In genomic region chr10:95133016-95133752, GRCh38 we compare ENCODE assay signal across 8 cellular contexts.
DNase-seq lines count a peak whose midpoint lies in the region; ATAC-seq, FAIRE-seq and TF ChIP-seq lines count a peak whose summit lies in the region.

No MANE protein-coding gene starts in this region.

- peak; percentile 95 for TF ChIP-seq RAD21 in Ishikawa (IDR thresholded peaks at IDR 0.05; ENCODE audit: low read depth)

- no peak for TF ChIP-seq EP300 in Ishikawa (IDR thresholded peaks at IDR 0.05; ENCODE audit: borderline replicate concordance)

- peaks cover 4% of the 10 kb centered on the region for H3K27me3 Mint-ChIP-seq in activated T-helper 1 cell treated with anti-CD3 and anti-CD28 coated beads, Interleukin-12 subunit alpha, Interleukin-12 subunit beta, Interleukin-2, Interleukin-4 antibody, amounts not matched to agents 30 ng/mL and 10 ng/mL and 1 ng/mL, durations not matched to agents 14 hours and 24 hours and 36 hours (ENCODE audit: insufficient read depth)

- peaks cover 0 to 2% (median 0%) of the 10 kb centered on the region in 3 donors for H3K27me3 ChIP-seq in psoas muscle (ENCODE audit: insufficient read depth in 3 of 3, low read length in 2 of 3)

- WGBS in psoas muscle, 3 donors = 59 to 61% (median 59%) methylated on average over 4 of the region's 4 CpGs

- H3K4me1 Mint-ChIP-seq in activated T-helper 1 cell treated with anti-CD3 and anti-CD28 coated beads, Interleukin-12 subunit alpha, Interleukin-12 subunit beta, Interleukin-2, Interleukin-4 antibody, amounts not matched to agents 30 ng/mL and 10 ng/mL and 1 ng/mL, durations not matched to agents 14 hours and 24 hours and 36 hours (ENCODE audit: low read depth) = no peaks in the 10 kb centered on the region

- no peaks in the 10 kb centered on the region for H3K9me3 ChIP-seq in psoas muscle

- no peak overlapping the region for H3K27ac Mint-ChIP-seq in activated T-helper 1 cell treated with anti-CD3 and anti-CD28 coated beads, Interleukin-12 subunit alpha, Interleukin-12 subunit beta, Interleukin-2, Interleukin-4 antibody, amounts not matched to agents 30 ng/mL and 10 ng/mL and 1 ng/mL, durations not matched to agents 14 hours and 24 hours and 36 hours

- no peak overlapping the region for H3K27ac ChIP-seq in psoas muscle

- peak; percentile 63 for TF ChIP-seq CTCF in psoas muscle (IDR thresholded peaks at IDR 0.05)

- no peaks in the 10 kb centered on the region for H3K36me3 ChIP-seq in psoas muscle (ENCODE audit: insufficient read depth in 1 of 2, low read depth in 1 of 2)

- no peaks in the 10 kb centered on the region for H3K4me1 ChIP-seq in psoas muscle

- intact Hi-C loops in activated T-helper 1 cell treated with anti-CD3 and anti-CD28 coated beads, Interleukin-12 subunit alpha, Interleukin-12 subunit beta, Interleukin-2, Interleukin-4 antibody, amounts not matched to agents 30 ng/mL and 10 ng/mL and 1 ng/mL, durations not matched to agents 14 hours and 24 hours and 36 hours (cut with micrococcal nuclease) = loop anchor here (1.0 to 5.0 kb wide), 5 partner anchors 50 to 469 kb away; no protein-coding TSS in a partner anchor
- intact Hi-C loops in psoas muscle (cut with DNase I) = loop anchor here in 1 of 2 donors (2.0 to 5.0 kb wide), 2 partner anchors 110 to 234 kb away; no protein-coding TSS in a partner anchor

- peak; percentile 45 for FAIRE-seq in RCC 7860 (lab: Jason Lieb, UNC)

- ATAC-seq in GM21619 (IDR thresholded peaks at IDR 0.05; ENCODE audit: unreplicated experiment) = peak; percentile 93
- ATAC-seq in psoas muscle = peak in 3 of 4 donors; percentile 42 to 60 (median 58)
- no peak for ATAC-seq in GM18873 (IDR thresholded peaks at IDR 0.05; ENCODE audit: low FRiP score, unreplicated experiment)

- DNase-seq in ELF-1 (ENCODE audit: low read depth, low spot score) (peak; percentile 87), RCC 7860 (ENCODE audit: low spot score) (peak; percentile 61), globus pallidus (ENCODE audit: low spot score) (peak; percentile 32), psoas muscle (peak; percentile 30 to 46)
- peak; percentile 60 for DNase-seq in activated T-helper 1 cell treated with anti-CD3 and anti-CD28 coated beads, Interleukin-12 subunit alpha, Interleukin-12 subunit beta, Interleukin-2, Interleukin-4 antibody, amounts not matched to agents 30 ng/mL and 10 ng/mL and 1 ng/mL, durations not matched to agents 14 hours and 24 hours and 36 hours (ENCODE audit: low spot score)

- no peaks in the 10 kb centered on the region for H3K36me3 Mint-ChIP-seq in activated T-helper 1 cell treated with anti-CD3 and anti-CD28 coated beads, Interleukin-12 subunit alpha, Interleukin-12 subunit beta, Interleukin-2, Interleukin-4 antibody, amounts not matched to agents 30 ng/mL and 10 ng/mL and 1 ng/mL, durations not matched to agents 14 hours and 24 hours and 36 hours (ENCODE audit: low read depth)

- H3K9me3 Mint-ChIP-seq in activated T-helper 1 cell treated with anti-CD3 and anti-CD28 coated beads, Interleukin-12 subunit alpha, Interleukin-12 subunit beta, Interleukin-2, Interleukin-4 antibody, amounts not matched to agents 30 ng/mL and 10 ng/mL and 1 ng/mL, durations not matched to agents 14 hours and 24 hours and 36 hours = no peaks in the 10 kb centered on the region

- no peak overlapping the region for H3K4me3 ChIP-seq in psoas muscle

- no peak overlapping the region for H3K4me3 Mint-ChIP-seq in activated T-helper 1 cell treated with anti-CD3 and anti-CD28 coated beads, Interleukin-12 subunit alpha, Interleukin-12 subunit beta, Interleukin-2, Interleukin-4 antibody, amounts not matched to agents 30 ng/mL and 10 ng/mL and 1 ng/mL, durations not matched to agents 14 hours and 24 hours and 36 hours

TF ChIP-seq in Ishikawa, 13 proteins besides CTCF, POLR2A, EP300 and RAD21:
- 0 out of 2 replicates have a peak, but pooled peaks have one; percentile 47 for TF ChIP-seq TEAD4 (IDR thresholded peaks at IDR 0.05)
- peak; percentile 85 for TF ChIP-seq MAX (IDR thresholded peaks at IDR 0.05)
- TF ChIP-seq FOXM1 (IDR thresholded peaks at IDR 0.05; ENCODE audit: borderline replicate concordance, low read depth) = no peak
- TF ChIP-seq NFIC (IDR thresholded peaks at IDR 0.05) = peak; percentile 94
- no peak for TF ChIP-seq CREB1 (IDR thresholded peaks at IDR 0.05; ENCODE audit: low read depth)
- TF ChIP-seq REST (IDR thresholded peaks at IDR 0.05; ENCODE audit: low read depth) = no peak
- TF ChIP-seq TAF1 (IDR thresholded peaks at IDR 0.05; ENCODE audit: low read depth) = no peak
- peak; percentile 84 for TF ChIP-seq USF1 (IDR thresholded peaks at IDR 0.05)
- TF ChIP-seq EGR1 (IDR thresholded peaks at IDR 0.05) = no peak
- TF ChIP-seq TCF12 (IDR thresholded peaks at IDR 0.05; ENCODE audit: low read depth) = no peak
- TF ChIP-seq CEBPB (IDR thresholded peaks at IDR 0.05) = no peak
- TF ChIP-seq ZBTB7A (IDR thresholded peaks at IDR 0.05; ENCODE audit: low read depth) = no peak
- 0 out of 2 replicates have a peak, but pooled peaks have one; percentile 41 for TF ChIP-seq YY1 (IDR thresholded peaks at IDR 0.05; ENCODE audit: low read depth)

Comparison
In these comparisons a context has a peak if more than half of its experiments do, and no peak if none do; other contexts are left out.
1. DNase-seq: peak in every context shown above with its lines; median percentile 87 in ELF-1; 61 in RCC 7860; 60 in activated T-helper 1 cell treated with anti-CD3 and anti-CD28 coated beads, Interleukin-12 subunit alpha, Interleukin-12 subunit beta, Interleukin-2, Interleukin-4 antibody, amounts not matched to agents 30 ng/mL and 10 ng/mL and 1 ng/mL, durations not matched to agents 14 hours and 24 hours and 36 hours; 38 in psoas muscle; 32 in globus pallidus.